3 cellular contexts compared by ENCODE assay signal in the genomic region with DNA sequence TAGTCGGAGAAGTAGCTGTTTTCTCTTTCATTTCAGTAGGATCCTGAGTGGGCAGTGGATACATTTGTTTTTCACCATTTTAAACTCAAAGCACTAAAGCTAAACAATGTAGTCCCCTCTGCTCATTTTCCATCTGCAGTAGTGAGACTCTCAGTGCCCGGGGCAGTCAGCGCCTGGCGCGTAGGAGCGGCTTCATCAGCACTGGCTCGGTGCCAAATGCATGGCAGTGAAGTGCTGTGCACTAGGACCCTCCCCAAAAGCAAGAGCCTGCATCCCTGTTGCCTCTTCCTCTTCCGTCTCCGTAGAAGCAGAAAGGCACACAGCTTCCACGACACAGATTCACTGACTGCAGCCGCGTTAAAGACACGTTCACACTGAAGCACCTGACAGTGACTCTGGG.
TF ChIP-seq lines count a peak whose summit lies in the region.

No MANE protein-coding gene starts in this region.

TF ChIP-seq in liver, 16 proteins besides CTCF, POLR2A, EP300 and RAD21:
- no peak for TF ChIP-seq FOXA2 (IDR thresholded peaks at IDR 0.05)
- TF ChIP-seq, protein P1, sequence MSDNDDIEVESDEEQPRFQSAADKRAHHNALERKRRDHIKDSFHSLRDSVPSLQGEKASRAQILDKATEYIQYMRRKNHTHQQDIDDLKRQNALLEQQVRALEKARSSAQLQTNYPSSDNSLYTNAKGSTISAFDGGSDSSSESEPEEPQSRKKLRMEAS (IDR thresholded peaks at IDR 0.05), result no peak
- no peak for TF ChIP-seq RXRA (IDR thresholded peaks at IDR 0.05)
- TF ChIP-seq HNF4G (IDR thresholded peaks at IDR 0.05), result no peak

TF ChIP-seq in HepG2, 621 proteins besides CTCF, POLR2A, EP300 and RAD21:
- TF ChIP-seq FOXK1 (CRISPR knock-in tag; IDR thresholded peaks at IDR 0.05; ENCODE audit: borderline replicate concordance, low read depth), result no peak
- no peak for TF ChIP-seq JUN (CRISPR knock-in tag; IDR thresholded peaks at IDR 0.05)
- TF ChIP-seq, protein P2, sequence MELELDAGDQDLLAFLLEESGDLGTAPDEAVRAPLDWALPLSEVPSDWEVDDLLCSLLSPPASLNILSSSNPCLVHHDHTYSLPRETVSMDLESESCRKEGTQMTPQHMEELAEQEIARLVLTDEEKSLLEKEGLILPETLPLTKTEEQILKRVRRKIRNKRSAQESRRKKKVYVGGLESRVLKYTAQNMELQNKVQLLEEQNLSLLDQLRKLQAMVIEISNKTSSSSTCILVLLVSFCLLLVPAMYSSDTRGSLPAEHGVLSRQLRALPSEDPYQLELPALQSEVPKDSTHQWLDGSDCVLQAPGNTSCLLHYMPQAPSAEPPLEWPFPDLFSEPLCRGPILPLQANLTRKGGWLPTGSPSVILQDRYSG (CRISPR knock-in tag; IDR thresholded peaks at IDR 0.05), result no peak
- no peak for TF ChIP-seq YEATS2 (CRISPR knock-in tag; IDR thresholded peaks at IDR 0.05; ENCODE audit: borderline replicate concordance)
- no peak for TF ChIP-seq ZNF20 (CRISPR knock-in tag; IDR thresholded peaks at IDR 0.05)
- TF ChIP-seq CAMTA2 (CRISPR knock-in tag; IDR thresholded peaks at IDR 0.05; ENCODE audit: borderline replicate concordance), result no peak

TF ChIP-seq in WTC11, 78 proteins besides CTCF, POLR2A, EP300 and RAD21:
- TF ChIP-seq SMAD4 (CRISPR knock-in tag; IDR thresholded peaks at IDR 0.05) (no peak), ZNF263 (CRISPR knock-in tag; IDR thresholded peaks at IDR 0.05; ENCODE audit: low read depth) (no peak), ZNF416 (CRISPR knock-in tag; IDR thresholded peaks at IDR 0.05) (no peak), EMX1 (CRISPR knock-in tag; IDR thresholded peaks at IDR 0.05) (no peak), HMGA2 (CRISPR knock-in tag; IDR thresholded peaks at IDR 0.05) (no peak), IRF2 (CRISPR knock-in tag; IDR thresholded peaks at IDR 0.05; ENCODE audit: borderline replicate concordance, low read depth) (no peak), ZNF317 (CRISPR knock-in tag; IDR thresholded peaks at IDR 0.05; ENCODE audit: borderline replicate concordance, low read depth) (no peak), PRRX2 (CRISPR knock-in tag; IDR thresholded peaks at IDR 0.05) (no peak)
- TF ChIP-seq, protein P3, sequence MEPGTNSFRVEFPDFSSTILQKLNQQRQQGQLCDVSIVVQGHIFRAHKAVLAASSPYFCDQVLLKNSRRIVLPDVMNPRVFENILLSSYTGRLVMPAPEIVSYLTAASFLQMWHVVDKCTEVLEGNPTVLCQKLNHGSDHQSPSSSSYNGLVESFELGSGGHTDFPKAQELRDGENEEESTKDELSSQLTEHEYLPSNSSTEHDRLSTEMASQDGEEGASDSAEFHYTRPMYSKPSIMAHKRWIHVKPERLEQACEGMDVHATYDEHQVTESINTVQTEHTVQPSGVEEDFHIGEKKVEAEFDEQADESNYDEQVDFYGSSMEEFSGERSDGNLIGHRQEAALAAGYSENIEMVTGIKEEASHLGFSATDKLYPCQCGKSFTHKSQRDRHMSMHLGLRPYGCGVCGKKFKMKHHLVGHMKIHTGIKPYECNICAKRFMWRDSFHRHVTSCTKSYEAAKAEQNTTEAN (CRISPR knock-in tag; IDR thresholded peaks at IDR 0.05), result no peak
- TF ChIP-seq, protein P4, sequence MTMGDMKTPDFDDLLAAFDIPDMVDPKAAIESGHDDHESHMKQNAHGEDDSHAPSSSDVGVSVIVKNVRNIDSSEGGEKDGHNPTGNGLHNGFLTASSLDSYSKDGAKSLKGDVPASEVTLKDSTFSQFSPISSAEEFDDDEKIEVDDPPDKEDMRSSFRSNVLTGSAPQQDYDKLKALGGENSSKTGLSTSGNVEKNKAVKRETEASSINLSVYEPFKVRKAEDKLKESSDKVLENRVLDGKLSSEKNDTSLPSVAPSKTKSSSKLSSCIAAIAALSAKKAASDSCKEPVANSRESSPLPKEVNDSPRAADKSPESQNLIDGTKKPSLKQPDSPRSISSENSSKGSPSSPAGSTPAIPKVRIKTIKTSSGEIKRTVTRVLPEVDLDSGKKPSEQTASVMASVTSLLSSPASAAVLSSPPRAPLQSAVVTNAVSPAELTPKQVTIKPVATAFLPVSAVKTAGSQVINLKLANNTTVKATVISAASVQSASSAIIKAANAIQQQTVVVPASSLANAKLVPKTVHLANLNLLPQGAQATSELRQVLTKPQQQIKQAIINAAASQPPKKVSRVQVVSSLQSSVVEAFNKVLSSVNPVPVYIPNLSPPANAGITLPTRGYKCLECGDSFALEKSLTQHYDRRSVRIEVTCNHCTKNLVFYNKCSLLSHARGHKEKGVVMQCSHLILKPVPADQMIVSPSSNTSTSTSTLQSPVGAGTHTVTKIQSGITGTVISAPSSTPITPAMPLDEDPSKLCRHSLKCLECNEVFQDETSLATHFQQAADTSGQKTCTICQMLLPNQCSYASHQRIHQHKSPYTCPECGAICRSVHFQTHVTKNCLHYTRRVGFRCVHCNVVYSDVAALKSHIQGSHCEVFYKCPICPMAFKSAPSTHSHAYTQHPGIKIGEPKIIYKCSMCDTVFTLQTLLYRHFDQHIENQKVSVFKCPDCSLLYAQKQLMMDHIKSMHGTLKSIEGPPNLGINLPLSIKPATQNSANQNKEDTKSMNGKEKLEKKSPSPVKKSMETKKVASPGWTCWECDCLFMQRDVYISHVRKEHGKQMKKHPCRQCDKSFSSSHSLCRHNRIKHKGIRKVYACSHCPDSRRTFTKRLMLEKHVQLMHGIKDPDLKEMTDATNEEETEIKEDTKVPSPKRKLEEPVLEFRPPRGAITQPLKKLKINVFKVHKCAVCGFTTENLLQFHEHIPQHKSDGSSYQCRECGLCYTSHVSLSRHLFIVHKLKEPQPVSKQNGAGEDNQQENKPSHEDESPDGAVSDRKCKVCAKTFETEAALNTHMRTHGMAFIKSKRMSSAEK (CRISPR knock-in tag; IDR thresholded peaks at IDR 0.05; ENCODE audit: borderline replicate concordance), result no peak
